In genomic region chr7:149742075-149742701, GRCh38 we compare ENCODE assay signal across 9 cellular contexts. TPM values are rescaled to one million over a fixed set of nuclear protein-coding genes. Genes with fewer than 3 reads are reported as not detected.
DNase-seq lines count a peak whose midpoint lies in the region; ATAC-seq and TF ChIP-seq lines count a peak whose summit lies in the region.
"Had no signal": no experiment of that assay in that cellular context is flagged by ENCODE, and none has a peak within 500 bp of the region (broad histone marks: within the 10 kb centered on the region; RNA-seq: fewer than 3 reads in every experiment).

No MANE protein-coding gene starts in this region.

- peak overlapping the region; percentile 87 for H2AFZ ChIP-seq in neuronal stem cell (ENCODE audit: low read length)

- H3K9ac ChIP-seq in neuronal stem cell (ENCODE audit: low read depth, low read length, poor library complexity) (no peak overlapping the region), stomach smooth muscle (ENCODE audit: low read length in 2 of 2) (peak overlapping the region; percentile 46 to 73)

- H3K18ac ChIP-seq in neuronal stem cell (ENCODE audit: low read length) = no peak overlapping the region

- H3K4me1 ChIP-seq in gastroesophageal sphincter = peaks cover 0 to 22% (median 5%) of the 10 kb centered on the region in 3 donors
- H3K4me1 ChIP-seq in neuronal stem cell (ENCODE audit: control insufficient read depth in 2 of 2, insufficient read depth in 1 of 2, low read depth in 1 of 2, low read length in 2 of 2) = peaks cover 1 to 5% of the 10 kb centered on the region in 2 donors
- H3K4me1 ChIP-seq in stomach smooth muscle (ENCODE audit: control insufficient read depth, insufficient read depth, low read length) = peaks cover 12% of the 10 kb centered on the region

- 1 to 2% methylated on average over 10 of the region's 17 CpGs for WGBS in gastroesophageal sphincter (ENCODE audit: low coverage in 1 of 2), 2 donors
- WGBS in neuronal stem cell (ENCODE audit: extremely low coverage in 2 of 2, insufficient read length in 2 of 2, insufficient replicate concordance in 1 of 2), 2 donors = no CpG with 5 or more reads among the region's 17 CpGs

- no peak for TF ChIP-seq EP300 in gastroesophageal sphincter (IDR thresholded peaks at IDR 0.05)

- no peak overlapping the region for H2BK5ac ChIP-seq in neuronal stem cell (ENCODE audit: low read length)

- no peak overlapping the region for H2AK5ac ChIP-seq in neuronal stem cell (ENCODE audit: low read depth, low read length)

- CTCF ChIA-PET in RWPE1 (lab: Yijun Ruan, JAX) = interaction anchor here (0.6 to 1.6 kb wide), 10 partner anchors 8 to 129 kb away, joined by 3 to 13 read pairs (median 4); no protein-coding TSS in a partner anchor

- no peak overlapping the region for H2BK12ac ChIP-seq in neuronal stem cell (ENCODE audit: low read length)

- ATAC-seq in GM21381 (IDR thresholded peaks at IDR 0.05; ENCODE audit: unreplicated experiment) (peak; percentile 83), gastroesophageal sphincter (peak; percentile 77)

- H4K8ac ChIP-seq in neuronal stem cell (ENCODE audit: low read depth, low read length) = no peak overlapping the region

- peak; percentile 67 for DNase-seq in CD1c-positive myeloid dendritic cell (ENCODE audit: extremely low spot score)
- peak; percentile 28 for DNase-seq in KG1 (lab: John Stamatoyannopoulos, UW)
- peak; percentile 67 for DNase-seq in RWPE1 (ENCODE audit: low spot score)
- peak; percentile 86 for DNase-seq in activated effector memory CD4-positive, alpha-beta T cell treated with anti-CD3 and anti-CD28 coated beads, Interleukin-2, amount 50 U/mL, for 16 hours
- peak; percentile 77 for DNase-seq in neuronal stem cell (ENCODE audit: low spot score)

- H3K9me3 ChIP-seq in gastroesophageal sphincter (no peaks in the 10 kb centered on the region), neuronal stem cell (replicated peaks in 1 of 2; ENCODE audit: control insufficient read depth in 2 of 2, insufficient read depth in 1 of 2, low read depth in 1 of 2, low read length in 2 of 2) (peaks cover 0 to 4% of the 10 kb centered on the region in 2 donors), stomach smooth muscle (ENCODE audit: control insufficient read depth in 2 of 2, low read length in 2 of 2) (no peaks in the 10 kb centered on the region)

- H3K27me3 ChIP-seq in gastroesophageal sphincter (peaks cover 15% of the 10 kb centered on the region), neuronal stem cell (ENCODE audit: control insufficient read depth in 3 of 3, insufficient read depth in 3 of 3, low read depth in 1 of 3, low read length in 3 of 3) (no peaks in the 10 kb centered on the region), stomach smooth muscle (ENCODE audit: control insufficient read depth in 1 of 2, insufficient read depth in 2 of 2, low read length in 2 of 2) (no peaks in the 10 kb centered on the region)

- H3K4ac ChIP-seq in neuronal stem cell (ENCODE audit: low read length) = no peak overlapping the region

- H3K23ac ChIP-seq in neuronal stem cell (ENCODE audit: low read depth, low read length, poor library complexity) = no peak overlapping the region

- peak overlapping the region; percentile 39 for H3K4me2 ChIP-seq in neuronal stem cell (ENCODE audit: insufficient read depth, low read length, poor library complexity, severe bottlenecking)

- POLR2A ChIA-PET in RWPE1 (lab: Yijun Ruan, JAX; ENCODE audit: low non-redundant PET) = no interaction called here

- no peak overlapping the region for H3K14ac ChIP-seq in neuronal stem cell (ENCODE audit: low read length)

- no peak for TF ChIP-seq POLR2A in gastroesophageal sphincter (IDR thresholded peaks at IDR 0.05)

- H3K36me3 ChIP-seq in gastroesophageal sphincter (no peaks in the 10 kb centered on the region), neuronal stem cell (replicated peaks in 1 of 2; ENCODE audit: control insufficient read depth in 2 of 2, insufficient read depth in 2 of 2, low read length in 2 of 2) (no peaks in the 10 kb centered on the region), stomach smooth muscle (ENCODE audit: control insufficient read depth in 2 of 2, insufficient read depth in 2 of 2, low read length in 2 of 2) (no peaks in the 10 kb centered on the region)

- no peak overlapping the region for H2BK15ac ChIP-seq in neuronal stem cell (ENCODE audit: low read length)

- peak overlapping the region in 1 of 2 donors; percentile 32 for H3K4me3 ChIP-seq in gastroesophageal sphincter
- peak overlapping the region; percentile 35 to 73 for H3K4me3 ChIP-seq in neuronal stem cell (ENCODE audit: low read length in 2 of 2)
- peak overlapping the region; percentile 68 to 75 for H3K4me3 ChIP-seq in stomach smooth muscle (ENCODE audit: low read length in 2 of 2)

- no peaks in the 10 kb centered on the region for H3K79me1 ChIP-seq in neuronal stem cell (ENCODE audit: low read depth, low read length)

- H3K27ac ChIP-seq in RWPE1 (no peak overlapping the region), gastroesophageal sphincter (no peak overlapping the region), neuronal stem cell (replicated peaks; ENCODE audit: low read length) (no peak overlapping the region), stomach smooth muscle (ENCODE audit: low read length) (no peak overlapping the region)

- H4K91ac ChIP-seq in neuronal stem cell (ENCODE audit: low read depth, low read length, poor library complexity) = no peak overlapping the region

- peak; percentile 98 for TF ChIP-seq CTCF in RWPE1 (conservative IDR thresholded peaks at IDR 0.05; ENCODE audit: low read depth)
- TF ChIP-seq CTCF in gastroesophageal sphincter (IDR thresholded peaks at IDR 0.05) = peak; percentile 75 to 93 (median 81)

- no peak overlapping the region for H2BK120ac ChIP-seq in neuronal stem cell (ENCODE audit: low read depth, low read length)

RNA-seq across cellular contexts. Expression of gene ZNF467, which starts 31.2 kb away (rescaled TPM):
- 10 to 100 TPM in 1 of 4 donors, 1 to 10 TPM in 3; 4.2 to 15.4 (median 9.3) TPM for total RNA-seq in gastroesophageal sphincter
- polyA plus RNA-seq in neuronal stem cell (2013, experiment 1 of 2) = 6.2 TPM
- polyA plus RNA-seq in neuronal stem cell (2013, experiment 2 of 2) = 6.1 TPM
- total RNA-seq: T-helper 2 cell treated with Interferon-gamma antibody and Interleukin-4, amounts not matched to agents 100 ng/mL and 5 ng/mL, for 36 hours had no signal

Comparison
In these comparisons a context has a peak if more than half of its experiments do, and no peak if none do; other contexts are left out.
1. DNase-seq: peak in every context shown above with its lines; median percentile 86 in activated effector memory CD4-positive, alpha-beta T cell treated with anti-CD3 and anti-CD28 coated beads, Interleukin-2, amount 50 U/mL, for 16 hours; 77 in neuronal stem cell; 67 in CD1c-positive myeloid dendritic cell; 67 in RWPE1; 28 in KG1.